ENCODE assay signal across 1 cellular context in the genomic region with DNA sequence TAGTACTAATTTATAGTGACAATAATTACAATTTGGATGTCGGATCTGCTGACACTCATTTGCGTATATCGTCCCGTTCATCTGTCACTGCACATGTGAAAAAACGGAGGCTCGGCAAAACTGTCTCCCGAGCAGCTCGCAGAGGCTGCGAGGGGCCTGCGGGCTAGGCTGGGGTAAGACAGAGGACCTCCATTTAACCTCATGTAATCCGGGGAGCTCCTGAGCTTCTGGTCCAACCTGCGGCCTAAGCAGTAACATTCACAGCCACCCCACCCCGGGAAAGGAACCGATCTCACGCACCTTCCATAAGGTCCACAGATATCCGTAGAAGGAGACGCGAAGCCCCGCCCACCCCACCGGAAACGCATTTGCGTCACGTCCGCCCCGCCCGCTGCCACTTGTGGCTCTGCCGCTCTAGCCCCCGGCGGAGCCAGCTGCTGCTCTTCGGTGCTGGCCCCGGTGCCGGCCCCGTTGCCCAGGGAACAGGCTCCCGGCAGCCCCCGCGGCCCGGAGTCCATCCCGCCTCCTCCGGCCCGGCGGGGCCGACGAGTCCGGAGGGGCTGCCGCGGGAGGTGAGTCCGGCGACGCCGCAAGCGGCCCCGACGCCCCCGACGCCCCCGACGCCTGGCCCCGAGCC.
TF ChIP-seq lines count a peak whose summit lies in the region.

A gene (minus strand): TSS at position 346 of the 637 bp plus-strand sequence. CDS start 39 bp downstream, at position 307.
A gene with protein sequence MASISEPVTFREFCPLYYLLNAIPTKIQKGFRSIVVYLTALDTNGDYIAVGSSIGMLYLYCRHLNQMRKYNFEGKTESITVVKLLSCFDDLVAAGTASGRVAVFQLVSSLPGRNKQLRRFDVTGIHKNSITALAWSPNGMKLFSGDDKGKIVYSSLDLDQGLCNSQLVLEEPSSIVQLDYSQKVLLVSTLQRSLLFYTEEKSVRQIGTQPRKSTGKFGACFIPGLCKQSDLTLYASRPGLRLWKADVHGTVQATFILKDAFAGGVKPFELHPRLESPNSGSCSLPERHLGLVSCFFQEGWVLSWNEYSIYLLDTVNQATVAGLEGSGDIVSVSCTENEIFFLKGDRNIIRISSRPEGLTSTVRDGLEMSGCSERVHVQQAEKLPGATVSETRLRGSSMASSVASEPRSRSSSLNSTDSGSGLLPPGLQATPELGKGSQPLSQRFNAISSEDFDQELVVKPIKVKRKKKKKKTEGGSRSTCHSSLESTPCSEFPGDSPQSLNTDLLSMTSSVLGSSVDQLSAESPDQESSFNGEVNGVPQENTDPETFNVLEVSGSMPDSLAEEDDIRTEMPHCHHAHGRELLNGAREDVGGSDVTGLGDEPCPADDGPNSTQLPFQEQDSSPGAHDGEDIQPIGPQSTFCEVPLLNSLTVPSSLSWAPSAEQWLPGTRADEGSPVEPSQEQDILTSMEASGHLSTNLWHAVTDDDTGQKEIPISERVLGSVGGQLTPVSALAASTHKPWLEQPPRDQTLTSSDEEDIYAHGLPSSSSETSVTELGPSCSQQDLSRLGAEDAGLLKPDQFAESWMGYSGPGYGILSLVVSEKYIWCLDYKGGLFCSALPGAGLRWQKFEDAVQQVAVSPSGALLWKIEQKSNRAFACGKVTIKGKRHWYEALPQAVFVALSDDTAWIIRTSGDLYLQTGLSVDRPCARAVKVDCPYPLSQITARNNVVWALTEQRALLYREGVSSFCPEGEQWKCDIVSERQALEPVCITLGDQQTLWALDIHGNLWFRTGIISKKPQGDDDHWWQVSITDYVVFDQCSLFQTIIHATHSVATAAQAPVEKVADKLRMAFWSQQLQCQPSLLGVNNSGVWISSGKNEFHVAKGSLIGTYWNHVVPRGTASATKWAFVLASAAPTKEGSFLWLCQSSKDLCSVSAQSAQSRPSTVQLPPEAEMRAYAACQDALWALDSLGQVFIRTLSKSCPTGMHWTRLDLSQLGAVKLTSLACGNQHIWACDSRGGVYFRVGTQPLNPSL (N-terminal part only) (plus strand): TSS at position 397 of the 637 bp plus-strand sequence. CDS start 13,781 bp downstream, outside the sequence.

TF ChIP-seq in K562, 482 proteins besides CTCF, POLR2A, EP300 and RAD21 (continued from another document and continues in another):
- TF ChIP-seq, protein P1, sequence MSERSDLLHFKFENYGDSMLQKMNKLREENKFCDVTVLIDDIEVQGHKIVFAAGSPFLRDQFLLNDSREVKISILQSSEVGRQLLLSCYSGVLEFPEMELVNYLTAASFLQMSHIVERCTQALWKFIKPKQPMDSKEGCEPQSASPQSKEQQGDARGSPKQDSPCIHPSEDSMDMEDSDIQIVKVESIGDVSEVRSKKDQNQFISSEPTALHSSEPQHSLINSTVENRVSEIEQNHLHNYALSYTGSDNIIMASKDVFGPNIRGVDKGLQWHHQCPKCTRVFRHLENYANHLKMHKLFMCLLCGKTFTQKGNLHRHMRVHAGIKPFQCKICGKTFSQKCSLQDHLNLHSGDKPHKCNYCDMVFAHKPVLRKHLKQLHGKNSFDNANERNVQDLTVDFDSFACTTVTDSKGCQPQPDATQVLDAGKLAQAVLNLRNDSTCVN (CRISPR knock-in tag; IDR thresholded peaks at IDR 0.05) = no peak
- TF ChIP-seq SP1 (CRISPR knock-in tag; IDR thresholded peaks at IDR 0.05) (no peak), CBFA2T2 (conservative IDR thresholded peaks at IDR 0.05) (no peak), KHSRP (IDR thresholded peaks at IDR 0.05) (no peak), SMC3 (conservative IDR thresholded peaks at IDR 0.05; ENCODE audit: insufficient read depth, low read depth, low read length) (no peak), RBM34 (IDR thresholded peaks at IDR 0.05; ENCODE audit: borderline replicate concordance, insufficient read depth, low read length) (no peak), TAF15 (IDR thresholded peaks at IDR 0.05; ENCODE audit: low read depth, low read length) (no peak), HOXB6 (CRISPR knock-in tag; IDR thresholded peaks at IDR 0.05; ENCODE audit: borderline replicate concordance) (no peak), NELFE (IDR thresholded peaks at IDR 0.05; ENCODE audit: insufficient read depth, insufficient read length) (no peak), CHCHD3 (CRISPR knock-in tag; IDR thresholded peaks at IDR 0.05) (no peak), TEAD1 (CRISPR knock-in tag; IDR thresholded peaks at IDR 0.05) (0 out of 4 replicates have a peak, but pooled peaks of 1 of the 2 experiments have one; percentile 42), EP400 (IDR thresholded peaks at IDR 0.05) (peak; percentile 46; the same call in 1 of the 2 replicates), LCOR (CRISPR knock-in tag; IDR thresholded peaks at IDR 0.05) (no peak), CTBP1 (IDR thresholded peaks at IDR 0.05; ENCODE audit: borderline replicate concordance) (no peak), HMGN3 (IDR thresholded peaks at IDR 0.05; ENCODE audit: borderline replicate concordance, extremely low read depth, insufficient read length, low read depth, low read length) (no peak), MAZ (CRISPR knock-in tag; conservative IDR thresholded peaks at IDR 0.05 in 1 of 2, IDR thresholded peaks at IDR 0.05 in 1 of 2) (peak; percentile 38 to 84; a peak in 3 of 4 replicates), SOX6 (IDR thresholded peaks at IDR 0.05) (no peak), ZNF766 (CRISPR knock-in tag; conservative IDR thresholded peaks at IDR 0.05) (no peak)
- TF ChIP-seq, protein P2, sequence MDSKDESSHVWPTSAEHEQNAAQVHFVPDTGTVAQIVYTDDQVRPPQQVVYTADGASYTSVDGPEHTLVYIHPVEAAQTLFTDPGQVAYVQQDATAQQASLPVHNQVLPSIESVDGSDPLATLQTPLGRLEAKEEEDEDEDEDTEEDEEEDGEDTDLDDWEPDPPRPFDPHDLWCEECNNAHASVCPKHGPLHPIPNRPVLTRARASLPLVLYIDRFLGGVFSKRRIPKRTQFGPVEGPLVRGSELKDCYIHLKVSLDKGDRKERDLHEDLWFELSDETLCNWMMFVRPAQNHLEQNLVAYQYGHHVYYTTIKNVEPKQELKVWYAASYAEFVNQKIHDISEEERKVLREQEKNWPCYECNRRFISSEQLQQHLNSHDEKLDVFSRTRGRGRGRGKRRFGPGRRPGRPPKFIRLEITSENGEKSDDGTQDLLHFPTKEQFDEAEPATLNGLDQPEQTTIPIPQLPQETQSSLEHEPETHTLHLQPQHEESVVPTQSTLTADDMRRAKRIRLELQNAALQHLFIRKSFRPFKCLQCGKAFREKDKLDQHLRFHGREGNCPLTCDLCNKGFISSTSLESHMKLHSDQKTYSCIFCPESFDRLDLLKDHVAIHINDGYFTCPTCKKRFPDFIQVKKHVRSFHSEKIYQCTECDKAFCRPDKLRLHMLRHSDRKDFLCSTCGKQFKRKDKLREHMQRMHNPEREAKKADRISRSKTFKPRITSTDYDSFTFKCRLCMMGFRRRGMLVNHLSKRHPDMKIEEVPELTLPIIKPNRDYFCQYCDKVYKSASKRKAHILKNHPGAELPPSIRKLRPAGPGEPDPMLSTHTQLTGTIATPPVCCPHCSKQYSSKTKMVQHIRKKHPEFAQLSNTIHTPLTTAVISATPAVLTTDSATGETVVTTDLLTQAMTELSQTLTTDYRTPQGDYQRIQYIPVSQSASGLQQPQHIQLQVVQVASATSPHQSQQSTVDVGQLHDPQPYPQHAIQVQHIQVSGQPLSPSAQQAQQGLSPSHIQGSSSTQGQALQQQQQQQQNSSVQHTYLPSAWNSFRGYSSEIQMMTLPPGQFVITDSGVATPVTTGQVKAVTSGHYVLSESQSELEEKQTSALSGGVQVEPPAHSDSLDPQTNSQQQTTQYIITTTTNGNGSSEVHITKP (IDR thresholded peaks at IDR 0.05; ENCODE audit: partially characterized antibody) = no peak
- TF ChIP-seq, protein P3, sequence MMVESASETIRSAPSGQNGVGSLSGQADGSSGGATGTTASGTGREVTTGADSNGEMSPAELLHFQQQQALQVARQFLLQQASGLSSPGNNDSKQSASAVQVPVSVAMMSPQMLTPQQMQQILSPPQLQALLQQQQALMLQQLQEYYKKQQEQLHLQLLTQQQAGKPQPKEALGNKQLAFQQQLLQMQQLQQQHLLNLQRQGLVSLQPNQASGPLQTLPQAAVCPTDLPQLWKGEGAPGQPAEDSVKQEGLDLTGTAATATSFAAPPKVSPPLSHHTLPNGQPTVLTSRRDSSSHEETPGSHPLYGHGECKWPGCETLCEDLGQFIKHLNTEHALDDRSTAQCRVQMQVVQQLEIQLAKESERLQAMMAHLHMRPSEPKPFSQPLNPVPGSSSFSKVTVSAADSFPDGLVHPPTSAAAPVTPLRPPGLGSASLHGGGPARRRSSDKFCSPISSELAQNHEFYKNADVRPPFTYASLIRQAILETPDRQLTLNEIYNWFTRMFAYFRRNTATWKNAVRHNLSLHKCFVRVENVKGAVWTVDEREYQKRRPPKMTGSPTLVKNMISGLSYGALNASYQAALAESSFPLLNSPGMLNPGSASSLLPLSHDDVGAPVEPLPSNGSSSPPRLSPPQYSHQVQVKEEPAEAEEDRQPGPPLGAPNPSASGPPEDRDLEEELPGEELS (CRISPR knock-in tag; IDR thresholded peaks at IDR 0.05; ENCODE audit: borderline replicate concordance) = no peak
- TF ChIP-seq, protein P4, sequence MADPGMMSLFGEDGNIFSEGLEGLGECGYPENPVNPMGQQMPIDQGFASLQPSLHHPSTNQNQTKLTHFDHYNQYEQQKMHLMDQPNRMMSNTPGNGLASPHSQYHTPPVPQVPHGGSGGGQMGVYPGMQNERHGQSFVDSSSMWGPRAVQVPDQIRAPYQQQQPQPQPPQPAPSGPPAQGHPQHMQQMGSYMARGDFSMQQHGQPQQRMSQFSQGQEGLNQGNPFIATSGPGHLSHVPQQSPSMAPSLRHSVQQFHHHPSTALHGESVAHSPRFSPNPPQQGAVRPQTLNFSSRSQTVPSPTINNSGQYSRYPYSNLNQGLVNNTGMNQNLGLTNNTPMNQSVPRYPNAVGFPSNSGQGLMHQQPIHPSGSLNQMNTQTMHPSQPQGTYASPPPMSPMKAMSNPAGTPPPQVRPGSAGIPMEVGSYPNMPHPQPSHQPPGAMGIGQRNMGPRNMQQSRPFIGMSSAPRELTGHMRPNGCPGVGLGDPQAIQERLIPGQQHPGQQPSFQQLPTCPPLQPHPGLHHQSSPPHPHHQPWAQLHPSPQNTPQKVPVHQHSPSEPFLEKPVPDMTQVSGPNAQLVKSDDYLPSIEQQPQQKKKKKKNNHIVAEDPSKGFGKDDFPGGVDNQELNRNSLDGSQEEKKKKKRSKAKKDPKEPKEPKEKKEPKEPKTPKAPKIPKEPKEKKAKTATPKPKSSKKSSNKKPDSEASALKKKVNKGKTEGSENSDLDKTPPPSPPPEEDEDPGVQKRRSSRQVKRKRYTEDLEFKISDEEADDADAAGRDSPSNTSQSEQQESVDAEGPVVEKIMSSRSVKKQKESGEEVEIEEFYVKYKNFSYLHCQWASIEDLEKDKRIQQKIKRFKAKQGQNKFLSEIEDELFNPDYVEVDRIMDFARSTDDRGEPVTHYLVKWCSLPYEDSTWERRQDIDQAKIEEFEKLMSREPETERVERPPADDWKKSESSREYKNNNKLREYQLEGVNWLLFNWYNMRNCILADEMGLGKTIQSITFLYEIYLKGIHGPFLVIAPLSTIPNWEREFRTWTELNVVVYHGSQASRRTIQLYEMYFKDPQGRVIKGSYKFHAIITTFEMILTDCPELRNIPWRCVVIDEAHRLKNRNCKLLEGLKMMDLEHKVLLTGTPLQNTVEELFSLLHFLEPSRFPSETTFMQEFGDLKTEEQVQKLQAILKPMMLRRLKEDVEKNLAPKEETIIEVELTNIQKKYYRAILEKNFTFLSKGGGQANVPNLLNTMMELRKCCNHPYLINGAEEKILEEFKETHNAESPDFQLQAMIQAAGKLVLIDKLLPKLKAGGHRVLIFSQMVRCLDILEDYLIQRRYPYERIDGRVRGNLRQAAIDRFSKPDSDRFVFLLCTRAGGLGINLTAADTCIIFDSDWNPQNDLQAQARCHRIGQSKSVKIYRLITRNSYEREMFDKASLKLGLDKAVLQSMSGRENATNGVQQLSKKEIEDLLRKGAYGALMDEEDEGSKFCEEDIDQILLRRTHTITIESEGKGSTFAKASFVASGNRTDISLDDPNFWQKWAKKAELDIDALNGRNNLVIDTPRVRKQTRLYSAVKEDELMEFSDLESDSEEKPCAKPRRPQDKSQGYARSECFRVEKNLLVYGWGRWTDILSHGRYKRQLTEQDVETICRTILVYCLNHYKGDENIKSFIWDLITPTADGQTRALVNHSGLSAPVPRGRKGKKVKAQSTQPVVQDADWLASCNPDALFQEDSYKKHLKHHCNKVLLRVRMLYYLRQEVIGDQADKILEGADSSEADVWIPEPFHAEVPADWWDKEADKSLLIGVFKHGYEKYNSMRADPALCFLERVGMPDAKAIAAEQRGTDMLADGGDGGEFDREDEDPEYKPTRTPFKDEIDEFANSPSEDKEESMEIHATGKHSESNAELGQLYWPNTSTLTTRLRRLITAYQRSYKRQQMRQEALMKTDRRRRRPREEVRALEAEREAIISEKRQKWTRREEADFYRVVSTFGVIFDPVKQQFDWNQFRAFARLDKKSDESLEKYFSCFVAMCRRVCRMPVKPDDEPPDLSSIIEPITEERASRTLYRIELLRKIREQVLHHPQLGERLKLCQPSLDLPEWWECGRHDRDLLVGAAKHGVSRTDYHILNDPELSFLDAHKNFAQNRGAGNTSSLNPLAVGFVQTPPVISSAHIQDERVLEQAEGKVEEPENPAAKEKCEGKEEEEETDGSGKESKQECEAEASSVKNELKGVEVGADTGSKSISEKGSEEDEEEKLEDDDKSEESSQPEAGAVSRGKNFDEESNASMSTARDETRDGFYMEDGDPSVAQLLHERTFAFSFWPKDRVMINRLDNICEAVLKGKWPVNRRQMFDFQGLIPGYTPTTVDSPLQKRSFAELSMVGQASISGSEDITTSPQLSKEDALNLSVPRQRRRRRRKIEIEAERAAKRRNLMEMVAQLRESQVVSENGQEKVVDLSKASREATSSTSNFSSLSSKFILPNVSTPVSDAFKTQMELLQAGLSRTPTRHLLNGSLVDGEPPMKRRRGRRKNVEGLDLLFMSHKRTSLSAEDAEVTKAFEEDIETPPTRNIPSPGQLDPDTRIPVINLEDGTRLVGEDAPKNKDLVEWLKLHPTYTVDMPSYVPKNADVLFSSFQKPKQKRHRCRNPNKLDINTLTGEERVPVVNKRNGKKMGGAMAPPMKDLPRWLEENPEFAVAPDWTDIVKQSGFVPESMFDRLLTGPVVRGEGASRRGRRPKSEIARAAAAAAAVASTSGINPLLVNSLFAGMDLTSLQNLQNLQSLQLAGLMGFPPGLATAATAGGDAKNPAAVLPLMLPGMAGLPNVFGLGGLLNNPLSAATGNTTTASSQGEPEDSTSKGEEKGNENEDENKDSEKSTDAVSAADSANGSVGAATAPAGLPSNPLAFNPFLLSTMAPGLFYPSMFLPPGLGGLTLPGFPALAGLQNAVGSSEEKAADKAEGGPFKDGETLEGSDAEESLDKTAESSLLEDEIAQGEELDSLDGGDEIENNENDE (IDR thresholded peaks at IDR 0.05; ENCODE audit: low read depth, low read length) = no peak
- TF ChIP-seq, protein P5, sequence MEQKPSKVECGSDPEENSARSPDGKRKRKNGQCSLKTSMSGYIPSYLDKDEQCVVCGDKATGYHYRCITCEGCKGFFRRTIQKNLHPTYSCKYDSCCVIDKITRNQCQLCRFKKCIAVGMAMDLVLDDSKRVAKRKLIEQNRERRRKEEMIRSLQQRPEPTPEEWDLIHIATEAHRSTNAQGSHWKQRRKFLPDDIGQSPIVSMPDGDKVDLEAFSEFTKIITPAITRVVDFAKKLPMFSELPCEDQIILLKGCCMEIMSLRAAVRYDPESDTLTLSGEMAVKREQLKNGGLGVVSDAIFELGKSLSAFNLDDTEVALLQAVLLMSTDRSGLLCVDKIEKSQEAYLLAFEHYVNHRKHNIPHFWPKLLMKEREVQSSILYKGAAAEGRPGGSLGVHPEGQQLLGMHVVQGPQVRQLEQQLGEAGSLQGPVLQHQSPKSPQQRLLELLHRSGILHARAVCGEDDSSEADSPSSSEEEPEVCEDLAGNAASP (IDR thresholded peaks at IDR 0.05) = no peak
- TF ChIP-seq, protein P6, sequence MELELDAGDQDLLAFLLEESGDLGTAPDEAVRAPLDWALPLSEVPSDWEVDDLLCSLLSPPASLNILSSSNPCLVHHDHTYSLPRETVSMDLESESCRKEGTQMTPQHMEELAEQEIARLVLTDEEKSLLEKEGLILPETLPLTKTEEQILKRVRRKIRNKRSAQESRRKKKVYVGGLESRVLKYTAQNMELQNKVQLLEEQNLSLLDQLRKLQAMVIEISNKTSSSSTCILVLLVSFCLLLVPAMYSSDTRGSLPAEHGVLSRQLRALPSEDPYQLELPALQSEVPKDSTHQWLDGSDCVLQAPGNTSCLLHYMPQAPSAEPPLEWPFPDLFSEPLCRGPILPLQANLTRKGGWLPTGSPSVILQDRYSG (tag; conservative IDR thresholded peaks at IDR 0.05; ENCODE audit: low read depth) = no peak
